23 cellular contexts compared by ENCODE assay signal in genomic region chr22:43562843-43563242, GRCh38.
"Had no signal": no experiment of that assay in that cellular context is flagged by ENCODE, and none has a peak within 500 bp of the region (broad histone marks: within the 10 kb centered on the region; RNA-seq: fewer than 3 reads in every experiment).

No MANE protein-coding gene starts in this region.

- H3K4me3 Mint-ChIP-seq: activated CD4-positive, alpha-beta T cell treated with anti-CD3 and anti-CD28 coated beads, Interleukin-2, amount 10 ng/mL, durations not matched to agents 24 days and 14 days; activated CD8-positive, alpha-beta T cell treated with anti-CD3 and anti-CD28 coated beads for 36 hours; activated naive CD4-positive, alpha-beta T cell treated with anti-CD3 and anti-CD28 coated beads, Interleukin-2, amount 50 U/mL, for 24 hours; brain; nephron progenitor cell; stimulated activated naive B cell treated with anti-CD40 and anti-IgM and Interleukin-4, amounts not matched to agents 10 μg/mL and 1 μg/mL and 100 μg/mL, for 72 hours; T-helper 17 cell; type B pancreatic cell had no signal

- H3K27ac ChIP-seq: gastroesophageal sphincter, SK-N-MC, thoracic aorta had no signal

- H3K4me1 ChIP-seq: gastroesophageal sphincter had no signal

- H3K27ac Mint-ChIP-seq: activated CD4-positive, alpha-beta T cell treated with anti-CD3 and anti-CD28 coated beads, Interleukin-2, amount 10 ng/mL, durations not matched to agents 24 days and 14 days; activated CD8-positive, alpha-beta T cell treated with anti-CD3 and anti-CD28 coated beads for 36 hours; activated naive CD4-positive, alpha-beta T cell treated with anti-CD3 and anti-CD28 coated beads, Interleukin-2, amount 50 U/mL, for 24 hours; nephron progenitor cell; stimulated activated naive B cell treated with anti-CD40 and anti-IgM and Interleukin-4, amounts not matched to agents 10 μg/mL and 1 μg/mL and 100 μg/mL, for 72 hours; T-helper 17 cell; type B pancreatic cell had no signal

- H3K9me3 Mint-ChIP-seq: activated CD4-positive, alpha-beta T cell treated with anti-CD3 and anti-CD28 coated beads, Interleukin-2, amount 10 ng/mL, durations not matched to agents 24 days and 14 days; activated CD8-positive, alpha-beta T cell treated with anti-CD3 and anti-CD28 coated beads for 36 hours; activated naive CD4-positive, alpha-beta T cell treated with anti-CD3 and anti-CD28 coated beads, Interleukin-2, amount 50 U/mL, for 24 hours; type B pancreatic cell had no signal

- H3K36me3 ChIP-seq: esophagus squamous epithelium, gastroesophageal sphincter, thoracic aorta had no signal

- H3K27me3 Mint-ChIP-seq: activated CD4-positive, alpha-beta T cell treated with anti-CD3 and anti-CD28 coated beads, Interleukin-2, amount 10 ng/mL, durations not matched to agents 24 days and 14 days; brain had no signal

- H3K4me1 Mint-ChIP-seq: activated CD4-positive, alpha-beta T cell treated with anti-CD3 and anti-CD28 coated beads, Interleukin-2, amount 10 ng/mL, durations not matched to agents 24 days and 14 days; activated naive CD4-positive, alpha-beta T cell treated with anti-CD3 and anti-CD28 coated beads, Interleukin-2, amount 50 U/mL, for 24 hours; stimulated activated naive B cell treated with anti-CD40 and anti-IgM and Interleukin-4, amounts not matched to agents 10 μg/mL and 1 μg/mL and 100 μg/mL, for 72 hours; T-helper 17 cell had no signal

- H3K27me3 ChIP-seq: esophagus squamous epithelium had no signal

- H3K4me3 ChIP-seq: esophagus squamous epithelium, gastroesophageal sphincter, lung, SK-N-MC, thoracic aorta had no signal

- H3K36me3 Mint-ChIP-seq: activated naive CD4-positive, alpha-beta T cell treated with anti-CD3 and anti-CD28 coated beads, Interleukin-2, amount 50 U/mL, for 24 hours; stimulated activated naive B cell treated with anti-CD40 and anti-IgM and Interleukin-4, amounts not matched to agents 10 μg/mL and 1 μg/mL and 100 μg/mL, for 72 hours; type B pancreatic cell had no signal

- DNase-seq: activated CD4-positive, alpha-beta T cell treated with anti-CD3 and anti-CD28 coated beads, Interleukin-2, amount 10 ng/mL, durations not matched to agents 24 days and 14 days; activated CD8-positive, alpha-beta T cell treated with anti-CD3 and anti-CD28 coated beads for 36 hours; activated gamma-delta T cell treated with Interleukin-2 at 50 U/mL for 16 hours; activated T-cell treated with anti-CD3 and anti-CD28 coated beads, Interleukin-2, amount 50 U/mL, for 1 hour; effector memory CD4-positive, alpha-beta T cell; esophagus squamous epithelium; hypothalamus; midbrain; nephron progenitor cell; occipital lobe; stimulated activated CD4-positive, alpha-beta T cell treated with anti-CD3 and anti-CD28 coated beads, Interleukin-2, amount 100 ng/mL, for 48 hours; stimulated activated CD8-positive, alpha-beta memory T cell treated with anti-CD3 and anti-CD28 coated beads, Interleukin-4, amount 100 ng/mL, for 48 hours; stimulated activated naive B cell treated with anti-CD40 and anti-IgM and Interleukin-4, amounts not matched to agents 10 μg/mL and 1 μg/mL and 100 μg/mL, for 72 hours; SW 1271; T-helper 17 cell had no signal

- ATAC-seq: activated CD4-positive, CD25-positive, alpha-beta regulatory T cell treated with anti-CD3 and anti-CD28 coated beads, Interleukin-2, amount 50 U/mL, for 24 hours; activated CD8-positive, alpha-beta T cell treated with anti-CD3 and anti-CD28 coated beads for 36 hours; gastroesophageal sphincter; stimulated activated naive B cell treated with anti-CD40 and anti-IgM and Interleukin-4, amounts not matched to agents 10 μg/mL and 1 μg/mL and 100 μg/mL, for 72 hours; T-helper 17 cell had no signal
